Comparison of ENCODE assay signal across 24 cellular contexts in the genomic region with DNA sequence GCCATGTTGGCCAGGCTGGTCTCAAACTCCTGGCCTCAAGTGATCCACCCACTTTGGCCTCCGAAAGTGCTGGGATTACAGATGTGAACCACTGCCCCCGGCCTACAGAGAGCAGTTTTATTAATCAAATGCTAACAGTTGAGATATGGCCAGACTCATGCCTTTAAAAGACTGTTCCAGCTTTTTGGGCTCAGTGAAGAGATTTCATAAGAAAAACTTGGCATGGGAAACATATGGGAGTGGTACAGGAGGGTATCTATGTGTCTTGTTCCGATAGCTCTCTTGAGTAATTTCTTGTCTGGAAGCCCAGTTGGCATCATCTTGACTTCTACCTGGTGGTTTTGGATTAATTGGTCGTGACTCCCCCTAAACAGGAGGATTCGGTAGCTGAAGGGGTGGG.
"Had no signal": no experiment of that assay in that cellular context is flagged by ENCODE, and none has a peak within 500 bp of the region (broad histone marks: within the 10 kb centered on the region; RNA-seq: fewer than 3 reads in every experiment).

No MANE protein-coding gene starts in this region.

- ATAC-seq: activated CD8-positive, alpha-beta T cell treated with anti-CD3 and anti-CD28 coated beads for 36 hours; activated T-cell treated with anti-CD3 and anti-CD28 coated beads, Interleukin-2, amount 50 U/mL, for 4 hours; activated T-helper 17 cell treated with anti-CD3 and anti-CD28 coated beads, Interleukin-2, amount 50 U/mL, for 72 hours; esophagus mucosa; left colon; pancreas; psoas muscle had no signal

- H3K9me3 Mint-ChIP-seq: activated B cell treated with CpG ODN at 0.5 μM for 24 hours; activated CD8-positive, alpha-beta T cell treated with anti-CD3 and anti-CD28 coated beads for 36 hours; activated T-cell treated with anti-CD3 and anti-CD28 coated beads, Interleukin-2, amount 50 U/mL, for 4 hours; activated T-helper 17 cell treated with anti-CD3 and anti-CD28 coated beads, Interleukin-2, amount 50 U/mL, for 72 hours; nephron had no signal

- H3K27me3 ChIP-seq: pancreas, tibial nerve had no signal

- DNase-seq: activated B cell treated with CpG ODN at 0.5 μM for 24 hours; activated CD4-positive, alpha-beta T cell treated with anti-CD3 and anti-CD28 coated beads, Interleukin-2, amount 50 U/mL, for 1 hour; activated CD8-positive, alpha-beta T cell treated with anti-CD3 and anti-CD28 coated beads for 36 hours; activated gamma-delta T cell treated with Interleukin-2 at 50 U/mL for 16 hours; activated naive CD4-positive, alpha-beta T cell treated with anti-CD3 and anti-CD28 coated beads, Interleukin-2, amount 50 U/mL, for 16 hours; activated T-cell treated with anti-CD3 and anti-CD28 coated beads, Interleukin-2, amount 50 U/mL, for 4 hours; amniotic stem cell; caudate nucleus; foreskin fibroblast; head of caudate nucleus; hippocampal formation; left colon; mammary epithelial cell; psoas muscle; stimulated activated CD4-positive, alpha-beta T cell treated with anti-CD3 and anti-CD28 coated beads, Interleukin-15, amount 100 ng/mL, for 24 hours; stimulated activated CD4-positive, alpha-beta T cell treated with anti-CD3 and anti-CD28 coated beads, Interleukin-2, amount 100 ng/mL, for 24 hours; stimulated activated naive CD4-positive, alpha-beta T cell treated with Interleukin-2 at 50 U/mL for 16 hours; T-helper 2 cell had no signal

- H3K4me3 ChIP-seq: pancreas, psoas muscle, smooth muscle cell, tibial nerve had no signal

- H3K9me3 ChIP-seq: pancreas, psoas muscle, tibial nerve had no signal

- H3K4me2 ChIP-seq: smooth muscle cell had no signal

- H3K27me3 Mint-ChIP-seq: activated B cell treated with CpG ODN at 0.5 μM for 24 hours; activated CD8-positive, alpha-beta T cell treated with anti-CD3 and anti-CD28 coated beads for 36 hours; activated T-helper 17 cell treated with anti-CD3 and anti-CD28 coated beads, Interleukin-2, amount 50 U/mL, for 72 hours had no signal

- H3K4me1 ChIP-seq: pancreas, psoas muscle, tibial nerve had no signal

- H3K36me3 ChIP-seq: pancreas, tibial nerve had no signal

- H3K4me3 Mint-ChIP-seq: activated B cell treated with CpG ODN at 0.5 μM for 24 hours; activated CD8-positive, alpha-beta T cell treated with anti-CD3 and anti-CD28 coated beads for 36 hours; activated T-cell treated with anti-CD3 and anti-CD28 coated beads, Interleukin-2, amount 50 U/mL, for 4 hours; activated T-helper 17 cell treated with anti-CD3 and anti-CD28 coated beads, Interleukin-2, amount 50 U/mL, for 72 hours; nephron had no signal

- H3K4me1 Mint-ChIP-seq: activated T-helper 17 cell treated with anti-CD3 and anti-CD28 coated beads, Interleukin-2, amount 50 U/mL, for 72 hours; nephron had no signal

- H3K27ac ChIP-seq: pancreas, psoas muscle, tibial nerve had no signal

- H3K27ac Mint-ChIP-seq: activated B cell treated with CpG ODN at 0.5 μM for 24 hours; activated CD8-positive, alpha-beta T cell treated with anti-CD3 and anti-CD28 coated beads for 36 hours; activated T-helper 17 cell treated with anti-CD3 and anti-CD28 coated beads, Interleukin-2, amount 50 U/mL, for 72 hours; nephron had no signal
